Comparison of ENCODE assay signal across 12 cellular contexts in the genomic region with DNA sequence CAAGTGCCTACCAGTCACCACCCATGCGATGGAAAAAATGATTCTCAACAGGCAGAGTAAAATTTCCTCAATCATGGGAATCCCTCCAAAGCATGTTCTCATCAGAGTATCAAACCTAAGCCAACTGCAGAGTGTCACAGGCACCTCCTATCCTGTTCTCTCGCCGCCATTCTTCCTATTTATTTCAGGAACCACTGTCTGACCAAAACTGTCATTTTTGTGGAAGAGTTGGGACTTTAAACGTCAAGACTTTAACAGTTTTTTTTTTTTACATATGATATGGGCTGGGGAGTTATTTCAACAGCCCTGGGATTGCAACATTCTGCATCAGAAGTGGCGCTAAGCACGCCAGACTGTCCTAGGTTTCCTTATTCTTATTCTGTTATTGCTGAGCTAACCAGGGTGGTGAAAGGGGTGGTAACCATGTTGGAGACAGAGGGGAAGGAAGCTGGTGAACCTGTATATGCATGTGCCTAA. TPM values are rescaled to one million over a fixed set of nuclear protein-coding genes. Genes with fewer than 3 reads are reported as not detected.
DNase-seq lines count a peak whose midpoint lies in the region; ATAC-seq and TF ChIP-seq lines count a peak whose summit lies in the region.
"Had no signal": no experiment of that assay in that cellular context is flagged by ENCODE, and none has a peak within 500 bp of the region (broad histone marks: within the 10 kb centered on the region; RNA-seq: fewer than 3 reads in every experiment).

No MANE protein-coding gene starts in this region.

- no peaks in the 10 kb centered on the region for H3K4me1 ChIP-seq in osteoblast (ENCODE audit: insufficient read depth, low read length)

- POLR2A ChIA-PET in RWPE1 (lab: Yijun Ruan, JAX; ENCODE audit: low non-redundant PET), result no interaction called here

- H2AFZ ChIP-seq in osteoblast (ENCODE audit: low read length), result no peak overlapping the region

- H3K79me2 ChIP-seq in osteoblast (ENCODE audit: insufficient read depth, low read length), result peaks cover 5% of the 10 kb centered on the region

- H3K4me2 ChIP-seq in osteoblast (ENCODE audit: insufficient read depth, low read length), result no peak overlapping the region

- no peaks in the 10 kb centered on the region for H3K27me3 ChIP-seq in osteoblast (ENCODE audit: insufficient read depth, low read length)

- peak overlapping the region; percentile 32 for H3K27ac ChIP-seq in osteoblast (ENCODE audit: low read depth, low read length)
- no peak overlapping the region for H3K27ac ChIP-seq in RWPE1

- CTCF ChIA-PET in RWPE1 (lab: Yijun Ruan, JAX), result interaction anchor here (0.6 to 1.8 kb wide), 3 partner anchors 12 to 161 kb away, joined by 3 to 4 read pairs (median 3); no protein-coding TSS in a partner anchor

- DNase-seq in KBM-7 (peak; percentile 82), SKM-1 (lab: John Stamatoyannopoulos, UW; ENCODE audit: unreplicated experiment) (peak; percentile 89), fibroblast of villous mesenchyme (ENCODE audit: low read depth) (peak; percentile 68), osteoblast (ENCODE audit: insufficient read length, low spot score, missing footprints) (no peak), RWPE1 (ENCODE audit: low spot score) (no peak), occipital lobe (lab: John Stamatoyannopoulos, UW) (no peak)
- DNase-seq: activated T-cell treated with anti-CD3 and anti-CD28 coated beads, Interleukin-2, amount 50 U/mL, for 24 hours; CD4-positive, CD25-positive, alpha-beta regulatory T cell; retina; SHP77 had no signal

- peaks cover 18% of the 10 kb centered on the region for H4K20me1 ChIP-seq in osteoblast (ENCODE audit: insufficient read depth, low read length)

- TF ChIP-seq CTCF in fibroblast of villous mesenchyme (IDR thresholded peaks at IDR 0.05; ENCODE audit: insufficient read depth, low read depth, low read length) (no peak), osteoblast (IDR thresholded peaks at IDR 0.05; ENCODE audit: extremely low read depth, low read depth, low read length) (no peak), RWPE1 (conservative IDR thresholded peaks at IDR 0.05; ENCODE audit: low read depth) (no peak)

- H3K9me3 ChIP-seq in osteoblast (ENCODE audit: low read depth, low read length), result no peaks in the 10 kb centered on the region

- no peak overlapping the region for H3K4me3 ChIP-seq in fibroblast of villous mesenchyme (ENCODE audit: low read depth, low read length)
- no peak overlapping the region for H3K4me3 ChIP-seq in osteoblast (ENCODE audit: insufficient read depth, low read length)

- H3K36me3 ChIP-seq in osteoblast (ENCODE audit: insufficient read depth, low read length), result peaks cover 5% of the 10 kb centered on the region

- in situ Hi-C loops in KBM-7 (cut with MboI; ENCODE audit: low pct_unique_long_range_greater_than_20kb, low sequenced_read_pairs), result no loop called here

- ATAC-seq in HG02970 (IDR thresholded peaks at IDR 0.05; ENCODE audit: low FRiP score, unreplicated experiment) (no peak), HG02885 (IDR thresholded peaks at IDR 0.05; ENCODE audit: poor library complexity, unreplicated experiment) (no peak)

RNA-seq across cellular contexts. Expression of a gene that starts 29.5 kb away (rescaled TPM):
- total RNA-seq in fibroblast of villous mesenchyme (69.1 and 91.5 TPM in 2 replicates), osteoblast (58.3 and 65.9 TPM in 2 replicates), occipital lobe (36.8 TPM)

Comparison
In these comparisons a context has a peak if more than half of its experiments do, and no peak if none do; other contexts are left out.
1. DNase-seq: peak in KBM-7 (single experiment), SKM-1 (single experiment) and fibroblast of villous mesenchyme (single experiment); none in osteoblast (single experiment), RWPE1 (single experiment) and occipital lobe (single experiment).